8 cellular contexts compared by ENCODE assay signal in the genomic region with DNA sequence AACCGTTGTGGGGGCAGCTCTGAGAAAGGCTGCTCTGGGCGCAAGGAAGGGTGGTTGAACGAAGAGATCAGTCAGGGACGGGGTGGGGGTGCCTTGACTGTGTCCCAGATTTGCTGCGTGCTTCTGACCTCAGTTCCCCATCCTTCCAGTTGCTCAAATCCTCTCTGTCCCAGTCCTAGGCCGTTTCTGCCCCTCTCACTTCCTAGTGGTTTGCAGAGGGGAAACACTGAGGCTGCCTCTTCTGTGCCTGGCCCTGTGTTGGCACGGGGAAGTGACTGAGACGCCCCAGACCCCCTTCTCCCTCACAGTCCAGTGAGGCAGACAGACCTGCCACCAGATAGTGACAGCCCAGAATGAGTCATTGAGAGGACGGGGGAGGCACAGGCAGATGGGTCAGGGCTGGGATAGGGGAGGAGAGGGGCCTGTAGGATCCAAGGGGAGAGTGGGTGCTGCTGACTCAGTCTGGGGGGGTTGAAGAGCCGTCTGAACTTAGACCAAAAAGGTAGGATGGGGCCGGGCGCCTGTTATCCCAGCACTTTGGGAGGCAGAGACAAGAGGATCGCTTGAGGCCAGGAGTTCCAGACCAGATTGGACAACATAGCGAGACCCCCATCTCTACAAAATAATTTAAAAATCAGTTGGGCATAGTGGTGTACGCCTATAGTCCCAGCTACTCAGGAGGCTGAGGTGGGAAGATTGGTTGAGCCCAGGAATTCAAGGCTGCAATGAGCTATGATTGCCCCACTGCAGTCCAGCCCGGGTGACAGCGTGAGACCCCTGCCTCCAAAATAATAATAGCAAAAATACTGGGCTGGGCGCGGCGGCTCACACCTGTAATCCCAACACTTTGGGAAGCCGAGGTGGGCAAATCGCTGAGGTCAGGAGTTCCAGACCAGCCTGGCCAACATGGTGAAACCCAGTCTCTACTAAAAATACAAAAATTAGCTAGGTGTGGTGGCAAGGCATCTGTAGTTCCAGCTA. TPM values are rescaled to one million over a fixed set of nuclear protein-coding genes. Genes with fewer than 3 reads are reported as not detected.
DNase-seq lines count a peak whose midpoint lies in the region; ATAC-seq and TF ChIP-seq lines count a peak whose summit lies in the region.

No MANE protein-coding gene starts in this region.

- peaks cover 17% of the 10 kb centered on the region for H3K36me3 ChIP-seq in left ventricle myocardium inferior

- peak overlapping the region; percentile 79 for H3K4me3 Mint-ChIP-seq in activated T-cell treated with anti-CD3 and anti-CD28 coated beads, Interleukin-2, amount 50 U/mL, for 4 hours

- peak in 1 of 2 donors; percentile 7 for ATAC-seq in activated T-cell treated with anti-CD3 and anti-CD28 coated beads, Interleukin-2, amount 50 U/mL, for 4 hours
- ATAC-seq in GM21717 (IDR thresholded peaks at IDR 0.05; ENCODE audit: unreplicated experiment), result no peak
- no peak for ATAC-seq in GM19467 (IDR thresholded peaks at IDR 0.05; ENCODE audit: unreplicated experiment)

- H3K36me3 Mint-ChIP-seq in activated T-cell treated with anti-CD3 and anti-CD28 coated beads, Interleukin-2, amount 50 U/mL, for 4 hours (ENCODE audit: insufficient read depth), result peaks cover 3% of the 10 kb centered on the region

- peaks cover 21% of the 10 kb centered on the region for H3K4me1 ChIP-seq in left ventricle myocardium inferior

- H3K27ac ChIP-seq in left ventricle myocardium inferior (replicated peaks), result peak overlapping the region; percentile 97

- H3K4me1 Mint-ChIP-seq in activated T-cell treated with anti-CD3 and anti-CD28 coated beads, Interleukin-2, amount 50 U/mL, for 4 hours (ENCODE audit: low read depth), result peaks cover 19% of the 10 kb centered on the region

- no peak for TF ChIP-seq CTCF in left ventricle myocardium inferior (IDR thresholded peaks at IDR 0.05; ENCODE audit: borderline replicate concordance)

- peak overlapping the region; percentile 81 for H3K4me3 ChIP-seq in left ventricle myocardium inferior
- H3K4me3 ChIP-seq in skeletal muscle cell (ENCODE audit: low read depth, low read length), result peak overlapping the region; percentile 66

- no peaks in the 10 kb centered on the region for H3K9me3 ChIP-seq in left ventricle myocardium inferior (replicated peaks)

- no peaks in the 10 kb centered on the region for H3K27me3 Mint-ChIP-seq in activated T-cell treated with anti-CD3 and anti-CD28 coated beads, Interleukin-2, amount 50 U/mL, for 4 hours (ENCODE audit: low read depth)

- intact Hi-C loops in left ventricle myocardium inferior (cut with micrococcal nuclease), result loop anchor here (10.0 kb wide), 1 partner anchor 151 kb away; no protein-coding TSS in a partner anchor

- H3K9me3 Mint-ChIP-seq in activated T-cell treated with anti-CD3 and anti-CD28 coated beads, Interleukin-2, amount 50 U/mL, for 4 hours, result no peaks in the 10 kb centered on the region

- no peaks in the 10 kb centered on the region for H3K27me3 ChIP-seq in left ventricle myocardium inferior (ENCODE audit: low read depth)

- peak; percentile 22 for DNase-seq in stimulated activated CD4-positive, alpha-beta T cell treated with anti-CD3 and anti-CD28 coated beads, Interleukin-4, amount 100 ng/mL, for 24 hours
- no peak for DNase-seq in stimulated activated CD4-positive, alpha-beta T cell treated with anti-CD3 and anti-CD28 coated beads, Interleukin-4, amount 100 ng/mL, for 1 hour
- DNase-seq in activated T-cell treated with anti-CD3 and anti-CD28 coated beads, Interleukin-2, amount 50 U/mL, for 4 hours, result peak; percentile 19
- DNase-seq in left ventricle myocardium inferior, result peak; percentile 17
- DNase-seq in skeletal muscle cell (ENCODE audit: low read depth), result no peak
- DNase-seq in NCI-H146 treated with DMSO at 0.1 percent for 48 hours (lab: John Stamatoyannopoulos, UW; ENCODE audit: unreplicated experiment), result no peak

RNA-seq across cellular contexts. Expression of gene NUMBL, which starts 26.4 kb away (rescaled TPM):
- 10 to 100 TPM; 13.8 to 17.1 (median 16.7) TPM for total RNA-seq in activated T-cell treated with anti-CD3 and anti-CD28 coated beads, Interleukin-2, amount 50 U/mL, for 4 hours
- 14.7 TPM for total RNA-seq in left ventricle myocardium inferior

RNA-seq across cellular contexts. Expression of gene COQ8B, which starts 52.7 kb away (rescaled TPM):
- 10 to 100 TPM; 18.7 to 21.3 (median 18.9) TPM for total RNA-seq in activated T-cell treated with anti-CD3 and anti-CD28 coated beads, Interleukin-2, amount 50 U/mL, for 4 hours
- 24.0 TPM for total RNA-seq in left ventricle myocardium inferior

RNA-seq across cellular contexts. Expression of gene ITPKC, which starts 52.9 kb away (rescaled TPM):
- 1 to 10 TPM; 6.9 to 8.2 (median 8.2) TPM for total RNA-seq in activated T-cell treated with anti-CD3 and anti-CD28 coated beads, Interleukin-2, amount 50 U/mL, for 4 hours
- total RNA-seq in left ventricle myocardium inferior, result 9.8 TPM

Comparison
In these comparisons a context has a peak if more than half of its experiments do, and no peak if none do; other contexts are left out.
1. DNase-seq: peak in stimulated activated CD4-positive, alpha-beta T cell treated with anti-CD3 and anti-CD28 coated beads, Interleukin-4, amount 100 ng/mL, for 24 hours (single experiment), activated T-cell treated with anti-CD3 and anti-CD28 coated beads, Interleukin-2, amount 50 U/mL, for 4 hours (single experiment) and left ventricle myocardium inferior (single experiment); none in stimulated activated CD4-positive, alpha-beta T cell treated with anti-CD3 and anti-CD28 coated beads, Interleukin-4, amount 100 ng/mL, for 1 hour (single experiment), skeletal muscle cell (single experiment) and NCI-H146 treated with DMSO at 0.1 percent for 48 hours (single experiment).